8 cellular contexts compared by ENCODE assay signal in genomic region chr1:11037740-11038182, GRCh38. TPM values are rescaled to one million over a fixed set of nuclear protein-coding genes. Genes with fewer than 3 reads are reported as not detected.
DNase-seq lines count a peak whose midpoint lies in the region; ATAC-seq and TF ChIP-seq lines count a peak whose summit lies in the region.

No MANE protein-coding gene starts in this region.

- H2AFZ ChIP-seq in SU-DHL-6 (ENCODE audit: low read depth, low read length, severe bottlenecking), result no peak overlapping the region

- TF ChIP-seq CTCF in AG04449 (IDR thresholded peaks at IDR 0.05; ENCODE audit: insufficient read depth, low read length, missing control alignments), result peak; percentile 92
- TF ChIP-seq CTCF in SU-DHL-6 (IDR thresholded peaks at IDR 0.05; ENCODE audit: insufficient read depth, low read length, poor library complexity, severe bottlenecking), result peak; percentile 96
- TF ChIP-seq CTCF in cardiac muscle cell (IDR thresholded peaks at IDR 0.05; ENCODE audit: low read depth, low read length), result peak; percentile 94
- peak; percentile 77 to 96 (median 92) for TF ChIP-seq CTCF in prostate gland (IDR thresholded peaks at IDR 0.05)
- TF ChIP-seq CTCF in uterus (IDR thresholded peaks at IDR 0.05), result peak; percentile 95 to 98 (median 96)

- no peak overlapping the region for H3K4me3 ChIP-seq in AG04449 (ENCODE audit: low read depth, low read length)
- H3K4me3 ChIP-seq in SU-DHL-6 (ENCODE audit: insufficient read depth, low read length, poor library complexity, severe bottlenecking), result no peak overlapping the region
- no peak overlapping the region for H3K4me3 ChIP-seq in cardiac muscle cell
- no peak overlapping the region for H3K4me3 ChIP-seq in prostate gland
- no peak overlapping the region for H3K4me3 ChIP-seq in uterus

- CTCF ChIA-PET in AG04449 (lab: Yijun Ruan, JAX), result interaction anchor here (0.6 to 5.9 kb wide), 83 partner anchors 8 to 1112 kb away, joined by 3 to 311 read pairs (median 6); partner anchors contain the start of genes FBXO2, FBXO6, MASP2 and MTOR

- no peaks in the 10 kb centered on the region for H3F3A ChIP-seq in SU-DHL-6 (ENCODE audit: insufficient read depth)

- intact Hi-C loops in prostate gland (cut with DNase I), result loop anchor here (2.0 to 10.0 kb wide), 2 partner anchors 207 to 605 kb away; no protein-coding TSS in a partner anchor
- intact Hi-C loops in uterus (cut with DNase I; ENCODE audit: low total_unique reads), result no loop called here

- WGBS in prostate gland, result 0% methylated on average over 8 of the region's 8 CpGs

- no peaks in the 10 kb centered on the region for H3K9me3 ChIP-seq in SU-DHL-6 (ENCODE audit: insufficient read depth, low read length)
- H3K9me3 ChIP-seq in cardiac muscle cell (ENCODE audit: low read depth), result no peaks in the 10 kb centered on the region
- H3K9me3 ChIP-seq in prostate gland, result no peaks in the 10 kb centered on the region
- no peaks in the 10 kb centered on the region for H3K9me3 ChIP-seq in uterus

- no peaks in the 10 kb centered on the region for H3K4me1 ChIP-seq in cardiac muscle cell (ENCODE audit: low read depth)
- H3K4me1 ChIP-seq in prostate gland (replicated peaks), result no peaks in the 10 kb centered on the region
- peaks cover 0 to 3% of the 10 kb centered on the region in 2 donors for H3K4me1 ChIP-seq in uterus

- no peak overlapping the region for H3K4me2 ChIP-seq in SU-DHL-6 (ENCODE audit: low read depth, low read length, poor library complexity, severe bottlenecking)

- H3K27ac ChIP-seq in SU-DHL-6 (ENCODE audit: low read depth, low read length), result no peak overlapping the region
- H3K27ac ChIP-seq in cardiac muscle cell, result no peak overlapping the region
- no peak overlapping the region for H3K27ac ChIP-seq in prostate gland
- no peak overlapping the region for H3K27ac ChIP-seq in uterus

- no peak for TF ChIP-seq POLR2A in prostate gland (IDR thresholded peaks at IDR 0.05)
- TF ChIP-seq POLR2A in uterus (IDR thresholded peaks at IDR 0.05), result no peak

- POLR2A ChIA-PET in AG04449 (lab: Yijun Ruan, JAX), result interaction anchor here (1.3 to 1.8 kb wide), 2 partner anchors 14 to 871 kb away, joined by 5 to 9 read pairs; no protein-coding TSS in a partner anchor

- H3K27me3 ChIP-seq in SU-DHL-6 (ENCODE audit: low read length) (no peaks in the 10 kb centered on the region), cardiac muscle cell (peaks cover 3% of the 10 kb centered on the region), prostate gland (replicated peaks; ENCODE audit: insufficient read depth) (no peaks in the 10 kb centered on the region), uterus (no peaks in the 10 kb centered on the region)

- H4K20me1 ChIP-seq in SU-DHL-6 (ENCODE audit: low read depth, low read length), result no peaks in the 10 kb centered on the region

- ATAC-seq in GM19351 (IDR thresholded peaks at IDR 0.05; ENCODE audit: unreplicated experiment), result peak; percentile 48

- H3K36me3 ChIP-seq in SU-DHL-6 (ENCODE audit: low read length) (no peaks in the 10 kb centered on the region), cardiac muscle cell (no peaks in the 10 kb centered on the region), prostate gland (no peaks in the 10 kb centered on the region), uterus (no peaks in the 10 kb centered on the region)

- H3K9me2 ChIP-seq in SU-DHL-6 (replicated peaks; ENCODE audit: insufficient read depth, low read length), result no peaks in the 10 kb centered on the region

- DNase-seq in AG04449 (ENCODE audit: low read depth, low spot score) (peak; percentile 45), NCI-H1417 treated with DMSO at 0.1 percent for 48 hours (lab: John Stamatoyannopoulos, UW) (peak; percentile 46), cardiac muscle cell (ENCODE audit: low read depth in 1 of 2, low spot score in 1 of 2) (peak; percentile 91), prostate gland (ENCODE audit: low spot score) (peak; percentile 85), uterus (peak; percentile 85)
- peak; percentile 75 for DNase-seq in activated naive CD8-positive, alpha-beta T cell treated with anti-CD3 and anti-CD28 coated beads, Interleukin-2, amount 50 U/mL, for 16 hours (ENCODE audit: low read depth, low spot score)

- no peaks in the 10 kb centered on the region for H3K79me2 ChIP-seq in SU-DHL-6 (ENCODE audit: insufficient read depth, low read length)

- no peak overlapping the region for H3K9ac ChIP-seq in SU-DHL-6 (ENCODE audit: low read length)

RNA-seq across cellular contexts. Expression of gene MASP2, which starts 9.3 kb away (rescaled TPM):
- total RNA-seq in cardiac muscle cell (not detected in 2 replicates), prostate gland (not detected), uterus (not detected)
- 0.39 and 0.40 TPM in 2 replicates for polyA plus RNA-seq in cardiac muscle cell

RNA-seq across cellular contexts. Expression of gene SRM, which starts 22.1 kb away (rescaled TPM):
- total RNA-seq in cardiac muscle cell (48.6 and 62.8 TPM in 2 replicates), prostate gland (10 to 100 TPM; 39.3 to 89.2 TPM), uterus (10 to 100 TPM; 15.5 to 86.3 (median 42.8) TPM)
- polyA plus RNA-seq in cardiac muscle cell, result 108 and 184 TPM in 2 replicates

RNA-seq across cellular contexts. Expression of gene TARDBP, which starts 25.3 kb away (rescaled TPM):
- 67.0 and 102 TPM in 2 replicates for total RNA-seq in cardiac muscle cell
- 189 and 213 TPM in 2 replicates for polyA plus RNA-seq in cardiac muscle cell
- total RNA-seq in prostate gland, result 100 to 1,000 TPM in 1 of 2 donors, 10 to 100 TPM in 1; 93.7 to 151 TPM
- total RNA-seq in uterus, result 100 to 1,000 TPM; 176 to 617 (median 207) TPM
